In genomic region chr22:43867839-43868652, GRCh38 we compare ENCODE assay signal across 8 cellular contexts. TPM values are rescaled to one million over a fixed set of nuclear protein-coding genes. Genes with fewer than 3 reads are reported as not detected.
DNase-seq lines count a peak whose midpoint lies in the region; ATAC-seq and TF ChIP-seq lines count a peak whose summit lies in the region.

No MANE protein-coding gene starts in this region.

- no peak overlapping the region for H3K27ac ChIP-seq in aorta (ENCODE audit: low read depth in 1 of 2, low read length in 2 of 2)

- in situ Hi-C loops in astrocyte of the spinal cord (cut with HindIII; ENCODE audit: low sequenced_read_pairs), result no loop called here

- no peaks in the 10 kb centered on the region for H3K36me3 ChIP-seq in aorta (ENCODE audit: control insufficient read depth in 1 of 2, insufficient read depth in 2 of 2, low read length in 1 of 2)

- no peaks in the 10 kb centered on the region for H3K4me1 ChIP-seq in aorta (ENCODE audit: control insufficient read depth in 1 of 2, insufficient read depth in 2 of 2, low read length in 2 of 2)

- no peak for TF ChIP-seq CTCF in astrocyte of the spinal cord (IDR thresholded peaks at IDR 0.05; ENCODE audit: low read depth, low read length)

- ATAC-seq in aorta (ENCODE audit: low FRiP score), result no peak

- peaks cover 2% of the 10 kb centered on the region for H3K9me3 ChIP-seq in aorta (ENCODE audit: control insufficient read depth, low read length)

- no peaks in the 10 kb centered on the region for H3K27me3 ChIP-seq in aorta (ENCODE audit: control insufficient read depth in 1 of 2, insufficient read depth in 2 of 2, low read length in 1 of 2)

- 3 to 5% methylated on average over 11 of the region's 11 CpGs for WGBS in aorta, 2 donors

- intact Hi-C loops in aorta (cut with DNase I), result no loop called here

- no peak overlapping the region for H3K4me3 ChIP-seq in astrocyte of the spinal cord (ENCODE audit: low read depth, low read length)
- no peak overlapping the region for H3K4me3 ChIP-seq in aorta (ENCODE audit: low read length in 2 of 2)

- peak; percentile 75 for DNase-seq in EH (ENCODE audit: low read depth)
- DNase-seq in LHCN-M2 (ENCODE audit: low read depth), result peak; percentile 55
- peak; percentile 66 for DNase-seq in astrocyte of the spinal cord (ENCODE audit: low read depth, low spot score)
- peak; percentile 89 for DNase-seq in iPS-NIHi7 (ENCODE audit: extremely low spot score)
- peak; percentile 64 to 84 for DNase-seq in aorta
- DNase-seq in NCI-H1930 (lab: John Stamatoyannopoulos, UW), result no peak
- no peak for DNase-seq in NCI-H2029 (lab: John Stamatoyannopoulos, UW)
- DNase-seq in effector CD4-positive, alpha-beta T cell, result no peak

RNA-seq across cellular contexts. Expression of gene SULT4A1, which starts 5.7 kb away (rescaled TPM):
- total RNA-seq in LHCN-M2 (2014; rRNA removed) (0.06 and 0.13 TPM in 2 replicates), aorta (not detected)
- 0.02 TPM for polyA plus RNA-seq in LHCN-M2 (2012)
- polyA plus RNA-seq in aorta, result 1 to 10 TPM in 1 of 2 donors, not detected in 1; 2.6 TPM

RNA-seq across cellular contexts. Expression of gene PNPLA5, which starts 23.8 kb away (rescaled TPM):
- total RNA-seq in LHCN-M2 (2014; rRNA removed) (0.23 and 0.45 TPM in 2 replicates), aorta (not detected)
- 0.04 TPM for polyA plus RNA-seq in LHCN-M2 (2012)
- polyA plus RNA-seq in aorta, result under 1 TPM in 1 of 2 donors, not detected in 1; 0.50 TPM

RNA-seq across cellular contexts. Expression of gene PNPLA3, which starts 55.6 kb away (rescaled TPM):
- total RNA-seq in LHCN-M2 (2014; rRNA removed) (21.7 and 23.0 TPM in 2 replicates), aorta (1 to 10 TPM in 1 of 2 donors, not detected in 1; 1.3 TPM)
- polyA plus RNA-seq in LHCN-M2 (2012), result 17.4 TPM
- not detected for polyA plus RNA-seq in aorta

RNA-seq across cellular contexts. Expression of gene EFCAB6, which starts 55.9 kb away (rescaled TPM):
- total RNA-seq in LHCN-M2 (2014; rRNA removed) (1.2 and 1.7 TPM in 2 replicates), aorta (1 to 10 TPM; 1.5 to 2.6 TPM)
- 0.51 TPM for polyA plus RNA-seq in LHCN-M2 (2012)
- polyA plus RNA-seq in aorta, result 1 to 10 TPM in 1 of 2 donors, under 1 TPM in 1; 0.88 to 2.1 TPM

Comparison
In these comparisons a context has a peak if more than half of its experiments do, and no peak if none do; other contexts are left out.
1. DNase-seq: peak in EH (single experiment), LHCN-M2 (single experiment), astrocyte of the spinal cord (single experiment), iPS-NIHi7 (single experiment) and aorta (2 of 2); none in NCI-H1930 (0 of 2), NCI-H2029 (single experiment) and effector CD4-positive, alpha-beta T cell (single experiment).
2. RNA of gene PNPLA3, which starts 55.6 kb away (total RNA-seq): 21.7 to 23.0 TPM in LHCN-M2; 1.3 TPM in aorta; every median in the first group is over 10 times any median in the second.